ENCODE assay signal across 14 cellular contexts in genomic region chr6:28785962-28786679, GRCh38.
DNase-seq lines count a peak whose midpoint lies in the region; ATAC-seq, FAIRE-seq and TF ChIP-seq lines count a peak whose summit lies in the region.
"Had no signal": no experiment of that assay in that cellular context is flagged by ENCODE, and none has a peak within 500 bp of the region (broad histone marks: within the 10 kb centered on the region; RNA-seq: fewer than 3 reads in every experiment).

No MANE protein-coding gene starts in this region.

- no peak overlapping the region for H3K4me3 Mint-ChIP-seq in T-helper 2 cell treated with Interferon-gamma antibody and Interleukin-4, amounts not matched to agents 5 μg/mL and 100 μg/mL, for 36 hours
- peak overlapping the region; percentile 18 for H3K4me3 Mint-ChIP-seq in neural progenitor cell

- FAIRE-seq in H1 (lab: Jason Lieb, UNC) = no peak

- H3K27me3 ChIP-seq in HUES64 (ENCODE audit: insufficient read depth, low read length) = peaks cover 89% of the 10 kb centered on the region
- H3K27me3 ChIP-seq in H1 (replicated peaks in 1 of 4; ENCODE audit: control insufficient read depth in 3 of 4, extremely low read depth in 1 of 4, insufficient read depth in 3 of 4, low read length in 3 of 4) = peaks cover 59 to 83% (median 78%) of the 10 kb centered on the region in 4 experiments
- H3K27me3 ChIP-seq in neural progenitor cell = peaks cover 100% of the 10 kb centered on the region

- H4K91ac ChIP-seq in H1 (replicated peaks; ENCODE audit: insufficient read length, low read length) = no peak overlapping the region

- H2AK5ac ChIP-seq in H1 (ENCODE audit: low read depth, low read length) = no peak overlapping the region; the same call in 1 of the 2 replicates

- no peak overlapping the region for H2BK5ac ChIP-seq in H1 (ENCODE audit: low read depth, low read length)

- no peak for TF ChIP-seq EP300 in H1 (IDR thresholded peaks at IDR 0.05; ENCODE audit: borderline replicate concordance in 1 of 2, low read depth in 2 of 2, low read length in 2 of 2)

- 27% methylated on average over 30 of the region's 30 CpGs for WGBS in HUES64
- WGBS in H1 (ENCODE audit: extremely low coverage in 1 of 2, insufficient coverage in 1 of 2, insufficient read length in 1 of 2, insufficient replicate concordance in 2 of 2, low coverage in 1 of 2, low lambda C conversion rate in 2 of 2, missing lambda C conversion rate in 1 of 2), 2 experiments = 2% methylated on average over 30 of the region's 30 CpGs; no CpG with 5 or more reads in 1 of the 2 experiments

- no peak overlapping the region for H3K4ac ChIP-seq in H1 (replicated peaks; ENCODE audit: insufficient read length, low read depth, low read length)

- no peak overlapping the region for H3K9ac ChIP-seq in HUES64 (ENCODE audit: low read depth, low read length)
- no peak overlapping the region for H3K9ac ChIP-seq in H1 (replicated peaks in 1 of 4; ENCODE audit: extremely low read depth in 1 of 4, low read depth in 3 of 4, low read length in 3 of 4)
- H3K9ac ChIP-seq in neural progenitor cell = no peak overlapping the region

- H3K9me3 ChIP-seq in HUES64 (ENCODE audit: insufficient read depth, low read depth, low read length) (no peaks in the 10 kb centered on the region), H1 (ENCODE audit: insufficient read depth in 2 of 2, low read depth in 1 of 2, low read length in 1 of 2) (no peaks in the 10 kb centered on the region), neural progenitor cell (ENCODE audit: low read depth) (no peaks in the 10 kb centered on the region)

- no peak for TF ChIP-seq CTCF in H1 (IDR thresholded peaks at IDR 0.05; ENCODE audit: control extremely low read depth in 1 of 3, insufficient read depth in 1 of 3, low read depth in 1 of 3, low read length in 3 of 3)
- no peak for TF ChIP-seq CTCF in neural progenitor cell (IDR thresholded peaks at IDR 0.05)
- TF ChIP-seq CTCF in coronary artery (IDR thresholded peaks at IDR 0.05) = no peak

- H3K56ac ChIP-seq in H1 (replicated peaks; ENCODE audit: insufficient read length, low read depth, low read length) = no peak overlapping the region

- no peak overlapping the region for H3K18ac ChIP-seq in H1 (ENCODE audit: extremely low read depth, low read length)

- no peak for DNase-seq in T-helper 2 cell treated with Interferon-gamma antibody and Interleukin-4, amounts not matched to agents 5 μg/mL and 100 μg/mL, for 36 hours (ENCODE audit: low spot score)
- DNase-seq in T-helper 2 cell (no peak), H1 (ENCODE audit: low read depth in 1 of 2, low spot score in 2 of 2) (no peak), neural progenitor cell (ENCODE audit: low spot score) (no peak), coronary artery (ENCODE audit: low spot score) (no peak)
- DNase-seq in stimulated activated CD4-positive, alpha-beta T cell treated with anti-CD3 and anti-CD28 coated beads, Interleukin-4, amount 100 ng/mL, for 1 hour = no peak
- DNase-seq: C1 segment of cervical spinal cord, KBM-7, NCI-H1092 treated with DMSO at 0.1 percent for 48 hours, NCI-H1694, NCI-H69, PC-9 had no signal

- H4K20me1 ChIP-seq in H1 (replicated peaks in 1 of 2; ENCODE audit: control insufficient read depth in 1 of 2, insufficient read depth in 2 of 2, low read length in 2 of 2) = peaks cover 1 to 6% of the 10 kb centered on the region in 2 experiments
- H4K20me1 ChIP-seq in neural progenitor cell (ENCODE audit: low read depth) = peaks cover 77% of the 10 kb centered on the region

- H2AFZ ChIP-seq in H1 (ENCODE audit: low read length) (no peak overlapping the region), neural progenitor cell (replicated peaks) (no peak overlapping the region)
- H2AFZ ChIP-seq: PC-9 had no signal

- no peak overlapping the region for H4K8ac ChIP-seq in H1 (ENCODE audit: extremely low read depth, insufficient read depth, low read length)

- H3K4me2 ChIP-seq in H1 (ENCODE audit: insufficient read depth in 1 of 2, low read depth in 2 of 2, low read length in 2 of 2) = peak overlapping the region; percentile 71 to 95
- no peak overlapping the region for H3K4me2 ChIP-seq in neural progenitor cell
- H3K4me2 ChIP-seq: PC-9 had no signal

- no peak overlapping the region for H2BK120ac ChIP-seq in H1 (replicated peaks; ENCODE audit: low read depth, low read length)

- CTCF ChIA-PET in H1 (lab: Charles Lee; ENCODE audit: partially characterized antibody) = interaction anchor here (0.5 to 2.7 kb wide), 9 partner anchors 9 to 534 kb away, joined by 3 to 18 read pairs (median 3); no protein-coding TSS in a partner anchor

- TF ChIP-seq RAD21 in H1 (IDR thresholded peaks at IDR 0.05 in 1 of 2, conservative IDR thresholded peaks at IDR 0.05 in 1 of 2; ENCODE audit: low read depth in 2 of 2, low read length in 2 of 2) = no peak

- H3K14ac ChIP-seq in H1 (ENCODE audit: insufficient read length) = no peak overlapping the region

- peak overlapping the region; percentile 46; the same call in 1 of the 2 replicates for H2BK15ac ChIP-seq in H1 (ENCODE audit: low read length)

- peaks cover 10% of the 10 kb centered on the region for H3K9me3 Mint-ChIP-seq in T-helper 2 cell treated with Interferon-gamma antibody and Interleukin-4, amounts not matched to agents 5 μg/mL and 100 μg/mL, for 36 hours
- H3K9me3 Mint-ChIP-seq in neural progenitor cell = peaks cover 33% of the 10 kb centered on the region

- no peaks in the 10 kb centered on the region for H3K36me3 ChIP-seq in HUES64 (ENCODE audit: insufficient read depth, low read length)
- no peaks in the 10 kb centered on the region; a peak in 1 of 8 replicates for H3K36me3 ChIP-seq in H1 (ENCODE audit: control insufficient read depth in 2 of 4, insufficient read depth in 4 of 4, low read length in 3 of 4)
- no peaks in the 10 kb centered on the region for H3K36me3 ChIP-seq in neural progenitor cell

- H3K4me3 ChIP-seq in HUES64 (ENCODE audit: low read length) = peak overlapping the region; percentile 35
- peak overlapping the region; percentile 20 to 53 (median 41); a peak in 6 of 8 replicates for H3K4me3 ChIP-seq in H1 (ENCODE audit: extremely low read depth in 1 of 4, insufficient read depth in 2 of 4, low read depth in 3 of 4, low read length in 4 of 4)
- no peak overlapping the region for H3K4me3 ChIP-seq in neural progenitor cell
- no peak overlapping the region for H3K4me3 ChIP-seq in coronary artery
- H3K4me3 ChIP-seq: PC-9 had no signal

- no peak overlapping the region for H3K23ac ChIP-seq in H1 (ENCODE audit: insufficient read length)

- TF ChIP-seq POLR2A in H1 (IDR thresholded peaks at IDR 0.05; ENCODE audit: control extremely low read depth in 1 of 2, low read depth in 2 of 2, low read length in 2 of 2) = no peak

- H3K79me1 ChIP-seq in H1 (ENCODE audit: low read depth, low read length) = no peaks in the 10 kb centered on the region

- peaks cover 8% of the 10 kb centered on the region for H3K23me2 ChIP-seq in H1 (ENCODE audit: low read depth, low read length)

- H3K36me3 Mint-ChIP-seq in T-helper 2 cell treated with Interferon-gamma antibody and Interleukin-4, amounts not matched to agents 5 μg/mL and 100 μg/mL, for 36 hours (ENCODE audit: low read depth) = peaks cover 12% of the 10 kb centered on the region
- peaks cover 3% of the 10 kb centered on the region for H3K36me3 Mint-ChIP-seq in neural progenitor cell

- H3K4me1 ChIP-seq in HUES64 (ENCODE audit: insufficient read depth, low read length) (no peaks in the 10 kb centered on the region), H1 (replicated peaks in 1 of 4; ENCODE audit: control insufficient read depth in 3 of 4, insufficient read depth in 4 of 4, low read length in 3 of 4) (peaks cover 5 to 11% (median 7%) of the 10 kb centered on the region in 4 experiments), neural progenitor cell (no peaks in the 10 kb centered on the region)

- H3K27me3 Mint-ChIP-seq in T-helper 2 cell treated with Interferon-gamma antibody and Interleukin-4, amounts not matched to agents 5 μg/mL and 100 μg/mL, for 36 hours (ENCODE audit: low read depth) = peaks cover 94% of the 10 kb centered on the region
- H3K27me3 Mint-ChIP-seq in neural progenitor cell (ENCODE audit: insufficient read depth, low read depth) = peaks cover 93% of the 10 kb centered on the region

- peaks cover 18% of the 10 kb centered on the region for H3K4me1 Mint-ChIP-seq in T-helper 2 cell treated with Interferon-gamma antibody and Interleukin-4, amounts not matched to agents 5 μg/mL and 100 μg/mL, for 36 hours (ENCODE audit: low read depth)
- peaks cover 13% of the 10 kb centered on the region for H3K4me1 Mint-ChIP-seq in neural progenitor cell

- H2BK12ac ChIP-seq in H1 (ENCODE audit: low read depth, low read length) = peak overlapping the region; percentile 68; the same call in 1 of the 2 replicates

- POLR2A ChIA-PET in H1 (lab: Charles Lee; ENCODE audit: partially characterized antibody) = interaction anchor here (1.0 to 2.5 kb wide), 6 partner anchors 8 to 120 kb away, joined by 3 to 9 read pairs (median 5); no protein-coding TSS in a partner anchor

- H3F3A ChIP-seq in neural progenitor cell (ENCODE audit: low read depth) = peaks cover 12% of the 10 kb centered on the region

- no peaks in the 10 kb centered on the region for H3K79me2 ChIP-seq in H1 (ENCODE audit: control insufficient read depth in 1 of 2, insufficient read depth in 2 of 2, low read length in 2 of 2)
- H3K79me2 ChIP-seq in neural progenitor cell (ENCODE audit: low read depth) = no peaks in the 10 kb centered on the region

- no peak overlapping the region for H4K5ac ChIP-seq in H1 (ENCODE audit: insufficient read length, low read depth, low read length)

- H3K27ac Mint-ChIP-seq in T-helper 2 cell treated with Interferon-gamma antibody and Interleukin-4, amounts not matched to agents 5 μg/mL and 100 μg/mL, for 36 hours = peak overlapping the region; percentile 12
- H3K27ac Mint-ChIP-seq in neural progenitor cell = no peak overlapping the region

- ATAC-seq in GM19351 (IDR thresholded peaks at IDR 0.05; ENCODE audit: unreplicated experiment) = no peak

- H3K27ac ChIP-seq in HUES64 (ENCODE audit: low read depth, low read length) (no peak overlapping the region), H1 (ENCODE audit: low read depth, low read length) (no peak overlapping the region), neural progenitor cell (no peak overlapping the region), coronary artery (no peak overlapping the region)
- H3K27ac ChIP-seq: PC-9 had no signal

- H2BK20ac ChIP-seq in H1 (ENCODE audit: low read length) = no peak overlapping the region

TF ChIP-seq in H1, 55 proteins besides CTCF, POLR2A, EP300 and RAD21 (continues in another document):
- TF ChIP-seq RNF2 (IDR thresholded peaks at IDR 0.05; ENCODE audit: borderline replicate concordance, low read depth, low read length, missing control alignments, poor library complexity, severe bottlenecking) (peak; percentile 87), RFX5 (IDR thresholded peaks at IDR 0.05; ENCODE audit: borderline replicate concordance, low read depth, low read length) (no peak), TBP (IDR thresholded peaks at IDR 0.05; ENCODE audit: low read depth, low read length) (no peak), FOSL1 (IDR thresholded peaks at IDR 0.05; ENCODE audit: insufficient read depth, low read depth, low read length) (no peak), SIN3A (conservative IDR thresholded peaks at IDR 0.05 in 1 of 2, IDR thresholded peaks at IDR 0.05 in 1 of 2; ENCODE audit: low read depth in 1 of 2, low read length in 2 of 2) (no peak), EZH2 (IDR thresholded peaks at IDR 0.05; ENCODE audit: low read depth, low read length, severe bottlenecking) (peak; percentile 98), SUZ12 (IDR thresholded peaks at IDR 0.05; ENCODE audit: low read length) (peak; percentile 99)

Comparison
In these comparisons a context has a peak if more than half of its experiments do, and no peak if none do; other contexts are left out.
1. H3K4me3 ChIP-seq: peak in HUES64 (single experiment) and H1 (4 of 4); none in neural progenitor cell (single experiment) and coronary artery (single experiment).